ENCODE assay signal across 19 cellular contexts in the genomic region with DNA sequence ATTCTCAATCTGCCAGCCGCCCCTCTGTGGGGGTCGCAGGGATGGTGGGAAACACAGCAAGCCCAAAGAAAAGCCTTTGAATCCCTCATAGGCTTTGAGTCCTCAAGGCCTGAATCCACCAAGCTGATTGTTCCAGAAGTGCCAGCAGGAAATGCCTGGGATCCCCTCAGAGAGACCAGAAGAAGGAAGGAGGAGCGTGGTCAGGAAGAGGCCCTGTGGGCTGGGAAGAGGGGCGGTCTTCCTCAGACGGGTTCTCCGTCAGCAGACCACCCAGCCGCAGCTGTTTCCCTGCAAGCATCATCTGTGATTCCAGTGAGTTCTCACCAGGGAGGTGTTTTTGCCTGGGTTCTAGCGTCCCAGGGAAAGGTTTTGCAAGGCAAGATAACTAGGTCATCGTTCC.
A peak's percentile ranks its signal among the peaks of the same experiment; 100 is the strongest.
DNase-seq lines count a peak whose midpoint lies in the region; ATAC-seq and TF ChIP-seq lines count a peak whose summit lies in the region.
"Had no signal": no experiment of that assay in that cellular context is flagged by ENCODE, and none has a peak within 500 bp of the region (broad histone marks: within the 10 kb centered on the region; RNA-seq: fewer than 3 reads in every experiment).

No MANE protein-coding gene starts in this region.

- no peak overlapping the region for H3K23ac ChIP-seq in mesendoderm (ENCODE audit: low read length)

- POLR2A ChIA-PET in CD8-positive, alpha-beta T cell (lab: Charles Lee): no interaction called here

- CTCF ChIA-PET in CD8-positive, alpha-beta T cell (lab: Charles Lee): interaction anchor here (1.0 to 1.3 kb wide), 2 partner anchors 14 to 21 kb away, joined by 3 to 4 read pairs; no protein-coding TSS in a partner anchor

- no peak for DNase-seq in CD4-positive, CD25-positive, alpha-beta regulatory T cell
- DNase-seq in CD8-positive, alpha-beta T cell: no peak
- DNase-seq in endodermal cell (no peak), mesendoderm (peak; percentile 74), Peyer's patch (no peak), NCI-H1048 (lab: John Stamatoyannopoulos, UW) (no peak)
- DNase-seq in stimulated activated CD8-positive, alpha-beta memory T cell treated with anti-CD3 and anti-CD28 coated beads, Interleukin-4, amount 100 ng/mL, for 48 hours: no peak
- DNase-seq: ACHN, C1 segment of cervical spinal cord, GF-D8, GM23248, HCEC 1CT, NCI-H1417 treated with DMSO at 0.1 percent for 48 hours, NCI-H187 treated with DMSO at 0.1 percent for 48 hours, NCI-H345, NCI-H524 treated with DMSO at 0.1 percent for 48 hours, PC-3 had no signal

- H4K8ac ChIP-seq in mesendoderm (ENCODE audit: low read depth, low read length): no peak overlapping the region

- H3K4ac ChIP-seq in mesendoderm (ENCODE audit: low read depth, low read length): no peak overlapping the region

- no peak overlapping the region for H3K56ac ChIP-seq in mesendoderm (ENCODE audit: low read length)

- peak overlapping the region in 1 of 4 donors; percentile 0 for H3K4me3 Mint-ChIP-seq in CD4-positive, CD25-positive, alpha-beta regulatory T cell
- H3K4me3 Mint-ChIP-seq in CD8-positive, alpha-beta T cell: no peak overlapping the region
- no peak overlapping the region for H3K4me3 Mint-ChIP-seq in endodermal cell

- WGBS in endodermal cell (ENCODE audit: insufficient coverage in 1 of 2, insufficient read length in 1 of 2), 2 experiments: 89 to 95% methylated on average over 7 to 9 of the region's 9 CpGs
- WGBS in mesendoderm (ENCODE audit: extremely low coverage, insufficient coverage, low lambda C conversion rate): no CpG with 5 or more reads among the region's 9 CpGs

- no peak overlapping the region for H3K18ac ChIP-seq in mesendoderm (ENCODE audit: low read length)

- no peak overlapping the region for H2BK120ac ChIP-seq in mesendoderm (ENCODE audit: low read depth, low read length)

- peaks cover 23 to 48% (median 39%) of the 10 kb centered on the region in 4 donors for H3K4me1 Mint-ChIP-seq in CD4-positive, CD25-positive, alpha-beta regulatory T cell
- H3K4me1 Mint-ChIP-seq in CD8-positive, alpha-beta T cell (ENCODE audit: low read depth): peaks cover 55% of the 10 kb centered on the region
- peaks cover 9% of the 10 kb centered on the region for H3K4me1 Mint-ChIP-seq in endodermal cell

- TF ChIP-seq CTCF in CD8-positive, alpha-beta T cell (IDR thresholded peaks at IDR 0.05): no peak
- no peak for TF ChIP-seq CTCF in endodermal cell (conservative IDR thresholded peaks at IDR 0.05)
- no peak for TF ChIP-seq CTCF in Peyer's patch (IDR thresholded peaks at IDR 0.05)

- no peaks in the 10 kb centered on the region for H3K79me2 ChIP-seq in mesendoderm (ENCODE audit: control insufficient read depth, insufficient read depth, low read length)

- H3K9me3 Mint-ChIP-seq in CD4-positive, CD25-positive, alpha-beta regulatory T cell: peaks cover 0 to 2% (median 0%) of the 10 kb centered on the region in 7 donors
- H3K9me3 Mint-ChIP-seq in CD8-positive, alpha-beta T cell: no peaks in the 10 kb centered on the region
- H3K9me3 Mint-ChIP-seq in endodermal cell: peaks cover 3% of the 10 kb centered on the region

- peaks cover 73% of the 10 kb centered on the region for H3K4me1 ChIP-seq in CD4-positive, CD25-positive, alpha-beta regulatory T cell (ENCODE audit: control insufficient read depth, insufficient read depth, low read length, poor library complexity, severe bottlenecking)
- peaks cover 68% of the 10 kb centered on the region for H3K4me1 ChIP-seq in CD8-positive, alpha-beta T cell (ENCODE audit: insufficient read depth, low read length)
- H3K4me1 ChIP-seq in endodermal cell (ENCODE audit: control insufficient read depth, insufficient read depth, low read length) (no peaks in the 10 kb centered on the region), mesendoderm (ENCODE audit: control insufficient read depth, low read depth, low read length) (no peaks in the 10 kb centered on the region), Peyer's patch (no peaks in the 10 kb centered on the region)

- H3K27ac Mint-ChIP-seq in CD4-positive, CD25-positive, alpha-beta regulatory T cell: peak overlapping the region in 2 of 3 donors; percentile 35 to 97
- H3K27ac Mint-ChIP-seq in CD8-positive, alpha-beta T cell: peak overlapping the region; percentile 10
- peak overlapping the region; percentile 7 for H3K27ac Mint-ChIP-seq in endodermal cell

- H3K9ac ChIP-seq in endodermal cell (ENCODE audit: extremely low read depth, low read length, poor library complexity, severe bottlenecking): no peak overlapping the region
- no peak overlapping the region for H3K9ac ChIP-seq in mesendoderm (ENCODE audit: low read length)
- H3K9ac ChIP-seq: GM23248, KMS-11 had no signal

- no peak overlapping the region for H4K5ac ChIP-seq in mesendoderm (ENCODE audit: low read length)

- no peaks in the 10 kb centered on the region for H3K27me3 Mint-ChIP-seq in CD4-positive, CD25-positive, alpha-beta regulatory T cell
- H3K27me3 Mint-ChIP-seq in CD8-positive, alpha-beta T cell (ENCODE audit: low read depth): no peaks in the 10 kb centered on the region
- H3K27me3 Mint-ChIP-seq in endodermal cell (ENCODE audit: insufficient read depth): no peaks in the 10 kb centered on the region

- H3K36me3 ChIP-seq in CD4-positive, CD25-positive, alpha-beta regulatory T cell (ENCODE audit: control insufficient read depth, insufficient read depth, low read length): no peaks in the 10 kb centered on the region
- H3K36me3 ChIP-seq in CD8-positive, alpha-beta T cell (ENCODE audit: insufficient read depth, low read length): no peaks in the 10 kb centered on the region
- H3K36me3 ChIP-seq in endodermal cell (ENCODE audit: control insufficient read depth, insufficient read depth, low read length) (no peaks in the 10 kb centered on the region), mesendoderm (ENCODE audit: control insufficient read depth, insufficient read depth, low read length) (no peaks in the 10 kb centered on the region), Peyer's patch (peaks cover 0 to 2% (median 0%) of the 10 kb centered on the region in 3 donors)

- H3K36me3 Mint-ChIP-seq in CD4-positive, CD25-positive, alpha-beta regulatory T cell: no peaks in the 10 kb centered on the region
- no peaks in the 10 kb centered on the region for H3K36me3 Mint-ChIP-seq in CD8-positive, alpha-beta T cell
- no peaks in the 10 kb centered on the region for H3K36me3 Mint-ChIP-seq in endodermal cell (ENCODE audit: low read depth)

- intact Hi-C loops in CD8-positive, alpha-beta T cell (cut with DNase I, micrococcal nuclease): no loop called here

- H3K4me2 ChIP-seq in mesendoderm (ENCODE audit: low read length): no peak overlapping the region
- H3K4me2 ChIP-seq: KMS-11 had no signal

- TF ChIP-seq POLR2A in Peyer's patch (IDR thresholded peaks at IDR 0.05): no peak

- H3K27ac ChIP-seq in CD4-positive, CD25-positive, alpha-beta regulatory T cell (ENCODE audit: insufficient read depth, low read length, poor library complexity, severe bottlenecking): no peak overlapping the region
- H3K27ac ChIP-seq in CD8-positive, alpha-beta T cell (ENCODE audit: low read depth, low read length): no peak overlapping the region
- H3K27ac ChIP-seq in endodermal cell (ENCODE audit: low read depth, low read length) (no peak overlapping the region), mesendoderm (ENCODE audit: low read depth, low read length) (no peak overlapping the region), Peyer's patch (no peak overlapping the region)
- H3K27ac ChIP-seq: GM23248, HL-60, KMS-11 had no signal

- no peak overlapping the region for H3K4me3 ChIP-seq in CD4-positive, CD25-positive, alpha-beta regulatory T cell (ENCODE audit: low read depth, low read length)
- H3K4me3 ChIP-seq in CD8-positive, alpha-beta T cell (ENCODE audit: low read depth, low read length): no peak overlapping the region
- no peak overlapping the region for H3K4me3 ChIP-seq in endodermal cell (ENCODE audit: low read length)
- no peak overlapping the region for H3K4me3 ChIP-seq in mesendoderm (ENCODE audit: low read length)
- no peak overlapping the region for H3K4me3 ChIP-seq in Peyer's patch
- H3K4me3 ChIP-seq: GM23248 had no signal

- H3K9me3 ChIP-seq in CD4-positive, CD25-positive, alpha-beta regulatory T cell (ENCODE audit: control insufficient read depth in 2 of 2, low read length in 2 of 2): no peaks in the 10 kb centered on the region
- no peaks in the 10 kb centered on the region for H3K9me3 ChIP-seq in CD8-positive, alpha-beta T cell (ENCODE audit: low read length)
- peaks cover 8% of the 10 kb centered on the region for H3K9me3 ChIP-seq in endodermal cell (ENCODE audit: control insufficient read depth, low read length)
- no peaks in the 10 kb centered on the region for H3K9me3 ChIP-seq in Peyer's patch

- H3K27me3 ChIP-seq in CD4-positive, CD25-positive, alpha-beta regulatory T cell (ENCODE audit: control insufficient read depth, insufficient read depth, low read length): no peaks in the 10 kb centered on the region
- H3K27me3 ChIP-seq in CD8-positive, alpha-beta T cell (ENCODE audit: insufficient read depth, low read length): no peaks in the 10 kb centered on the region
- H3K27me3 ChIP-seq in endodermal cell (ENCODE audit: control insufficient read depth, insufficient read depth, low read length, poor library complexity, severe bottlenecking) (no peaks in the 10 kb centered on the region), mesendoderm (ENCODE audit: insufficient read depth, low read length, poor library complexity) (no peaks in the 10 kb centered on the region), Peyer's patch (no peaks in the 10 kb centered on the region)

- no peak overlapping the region for H2BK5ac ChIP-seq in mesendoderm (ENCODE audit: low read length)

- no peak overlapping the region for H2AK5ac ChIP-seq in mesendoderm (ENCODE audit: low read length)

- no peak for ATAC-seq in CD4-positive, CD25-positive, alpha-beta regulatory T cell (ENCODE audit: low read depth in 2 of 2)
- ATAC-seq in CD8-positive, alpha-beta T cell: no peak
- ATAC-seq: PC-3 had no signal

- no peaks in the 10 kb centered on the region for H3K79me1 ChIP-seq in mesendoderm (ENCODE audit: low read length)

- H2BK15ac ChIP-seq in mesendoderm (replicated peaks; ENCODE audit: low read depth): no peak overlapping the region

Comparison
In these comparisons a context has a peak if more than half of its experiments do, and no peak if none do; other contexts are left out.
1. H3K27ac Mint-ChIP-seq: peak in every context shown above with its lines; median percentile 66 in CD4-positive, CD25-positive, alpha-beta regulatory T cell; 10 in CD8-positive, alpha-beta T cell; 7 in endodermal cell.